10 cellular contexts compared by ENCODE assay signal in genomic region chr7:143256932-143257331, GRCh38. TPM values are rescaled to one million over a fixed set of nuclear protein-coding genes. Genes with fewer than 3 reads are reported as not detected.
DNase-seq lines count a peak whose midpoint lies in the region; ATAC-seq and TF ChIP-seq lines count a peak whose summit lies in the region.
"Had no signal": no experiment of that assay in that cellular context is flagged by ENCODE, and none has a peak within 500 bp of the region (broad histone marks: within the 10 kb centered on the region; RNA-seq: fewer than 3 reads in every experiment).

No MANE protein-coding gene starts in this region.

- WGBS in suprapubic skin, result 92% methylated on average over 4 of the region's 4 CpGs

- H3K27ac ChIP-seq in suprapubic skin, result no peak overlapping the region

- peaks cover 11% of the 10 kb centered on the region for H3K9me3 Mint-ChIP-seq in central memory CD8-positive, alpha-beta T cell

- DNase-seq in central memory CD8-positive, alpha-beta T cell (ENCODE audit: low spot score in 2 of 2), result no peak
- DNase-seq in foreskin melanocyte, result no peak
- no peak for DNase-seq in suprapubic skin (ENCODE audit: low spot score in 2 of 2)
- no peak for DNase-seq in NCI-H2196 treated with DMSO at 0.1 percent for 48 hours (lab: John Stamatoyannopoulos, UW; ENCODE audit: unreplicated experiment)
- no peak for DNase-seq in dermis blood vessel endothelial cell
- DNase-seq: activated effector memory CD4-positive, alpha-beta T cell treated with anti-CD3 and anti-CD28 coated beads, Interleukin-2, amount 50 U/mL, for 16 hours had no signal

- no peaks in the 10 kb centered on the region for H3K9me3 ChIP-seq in suprapubic skin

- no peak for TF ChIP-seq EP300 in suprapubic skin (IDR thresholded peaks at IDR 0.05)

- no peaks in the 10 kb centered on the region for H3K27me3 ChIP-seq in suprapubic skin

- H3K4me3 ChIP-seq in suprapubic skin, result no peak overlapping the region

- no peaks in the 10 kb centered on the region for H3K36me3 ChIP-seq in suprapubic skin

- peaks cover 58% of the 10 kb centered on the region for H3K4me1 Mint-ChIP-seq in central memory CD8-positive, alpha-beta T cell

- H3K4me1 ChIP-seq in suprapubic skin, result peaks cover 3% of the 10 kb centered on the region

- no peak for TF ChIP-seq POLR2A in suprapubic skin (IDR thresholded peaks at IDR 0.05)

- ATAC-seq in GM18520 (IDR thresholded peaks at IDR 0.05; ENCODE audit: unreplicated experiment) (peak; percentile 59), GM21526 (IDR thresholded peaks at IDR 0.05; ENCODE audit: low FRiP score, unreplicated experiment) (peak; percentile 82), HG03139 (IDR thresholded peaks at IDR 0.05; ENCODE audit: unreplicated experiment) (peak; percentile 61)
- ATAC-seq in central memory CD8-positive, alpha-beta T cell (replicated peaks; ENCODE audit: extremely low read depth, poor library complexity, severe bottlenecking), result no peak

- H3K4me3 Mint-ChIP-seq in central memory CD8-positive, alpha-beta T cell, result no peak overlapping the region

- no peak for TF ChIP-seq CTCF in suprapubic skin (IDR thresholded peaks at IDR 0.05)

- peak overlapping the region; percentile 33 for H3K27ac Mint-ChIP-seq in central memory CD8-positive, alpha-beta T cell (ENCODE audit: low read depth)

- peaks cover 6% of the 10 kb centered on the region for H3K36me3 Mint-ChIP-seq in central memory CD8-positive, alpha-beta T cell (ENCODE audit: insufficient read depth)

- H3K27me3 Mint-ChIP-seq in central memory CD8-positive, alpha-beta T cell, result no peaks in the 10 kb centered on the region

RNA-seq across cellular contexts. Expression of gene GSTK1, which starts 6.3 kb away (rescaled TPM):
- total RNA-seq in suprapubic skin, result 100 to 1,000 TPM; 136 to 177 (median 166) TPM
- 110 and 112 TPM in 2 replicates for total RNA-seq in dermis blood vessel endothelial cell

RNA-seq across cellular contexts. Expression of gene TMEM139, which starts 27.8 kb away (rescaled TPM):
- total RNA-seq in suprapubic skin (10 to 100 TPM in 2 of 4 donors, 1 to 10 TPM in 2; 3.3 to 11.0 (median 8.1) TPM), dermis blood vessel endothelial cell (0.14 and 0.17 TPM in 2 replicates)
- total RNA-seq: HT1080 had no signal

RNA-seq across cellular contexts. Expression of gene CASP2, which starts 31.2 kb away (rescaled TPM):
- total RNA-seq in suprapubic skin (10 to 100 TPM; 13.7 to 36.5 (median 25.3) TPM), dermis blood vessel endothelial cell (12.8 and 30.2 TPM in 2 replicates)

RNA-seq across cellular contexts. Expression of gene TAS2R40, which starts 35.1 kb away (rescaled TPM):
- total RNA-seq in suprapubic skin (not detected), dermis blood vessel endothelial cell (not detected in 2 replicates)
- total RNA-seq: HT1080 had no signal

RNA-seq across cellular contexts. Expression of gene CLCN1, which starts 59.0 kb away (rescaled TPM):
- total RNA-seq in suprapubic skin (under 1 TPM in 1 of 4 donors, not detected in 3; 0.64 TPM), dermis blood vessel endothelial cell (not detected in 2 replicates)
- total RNA-seq: HT1080 had no signal
